ENCODE assay signal across 8 cellular contexts in genomic region chr17:64780096-64781012, GRCh38.
DNase-seq lines count a peak whose midpoint lies in the region; ATAC-seq and TF ChIP-seq lines count a peak whose summit lies in the region.

No MANE protein-coding gene starts in this region.

- BruUV-seq in MCF 10A (replicated peaks; lab: Mats Ljungman, UMichigan), result TSS peak; percentile 45

- no peaks in the 10 kb centered on the region for H3K27me3 Mint-ChIP-seq in MCF 10A (ENCODE audit: insufficient read depth, unreplicated experiment)

- H3K9me3 Mint-ChIP-seq in MCF 10A (ENCODE audit: unreplicated experiment), result no peaks in the 10 kb centered on the region

- POLR2A ChIA-PET in MCF 10A (lab: Yijun Ruan, JAX), result interaction anchor here (0.6 to 1.8 kb wide), 6 partner anchors 13 to 181 kb away, joined by 3 to 7 read pairs (median 3); partner anchors contain the start of gene LRRC37A3

- peak; percentile 68 for ATAC-seq in left colon
- no peak for ATAC-seq in GM18502 (IDR thresholded peaks at IDR 0.05; ENCODE audit: poor library complexity, unreplicated experiment)

- CTCF ChIA-PET in MCF 10A (lab: Yijun Ruan, JAX), result interaction anchor here (0.6 to 1.4 kb wide), 3 partner anchors 22 to 420 kb away, joined by 3 to 8 read pairs (median 3); no protein-coding TSS in a partner anchor

- TF ChIP-seq CTCF in MCF 10A (IDR thresholded peaks at IDR 0.05; ENCODE audit: unreplicated experiment), result no peak

- peak overlapping the region; percentile 9 for H3K27ac Mint-ChIP-seq in MCF 10A (ENCODE audit: low read depth, unreplicated experiment)

- peaks cover 5% of the 10 kb centered on the region for H3K4me1 Mint-ChIP-seq in MCF 10A (ENCODE audit: insufficient read depth, unreplicated experiment)

- DNase-seq in SIG-M5 treated with dmso at 0.1 percent for 504 hours (lab: John Stamatoyannopoulos, UW; ENCODE audit: unreplicated experiment) (peak; percentile 77), SIG-M5 (lab: John Stamatoyannopoulos, UW) (no peak), T-helper 9 cell (peak; percentile 74), MCF 10A (ENCODE audit: unreplicated experiment) (peak; percentile 69), left colon (peak; percentile 90), medulla oblongata (ENCODE audit: extremely low spot score) (no peak)
- DNase-seq in stimulated activated CD4-positive, alpha-beta T cell treated with anti-CD3 and anti-CD28 coated beads, TNF-alpha, amount 100 ng/mL, for 4 hours (ENCODE audit: low read depth in 3 of 3), result peak; percentile 47 to 69 (median 58)

- peaks cover 23% of the 10 kb centered on the region for H3K36me3 Mint-ChIP-seq in MCF 10A (ENCODE audit: insufficient read depth, unreplicated experiment)

- intact Hi-C loops in MCF 10A (cut with micrococcal nuclease), result loop anchor here (2.0 kb wide), 2 partner anchors 138 to 182 kb away; partner anchors contain the start of gene LRRC37A3
- intact Hi-C loops in left colon (cut with DNase I, micrococcal nuclease), result no loop called here

- peak overlapping the region; percentile 75 for H3K4me3 Mint-ChIP-seq in MCF 10A (ENCODE audit: unreplicated experiment)

Comparison
In these comparisons a context has a peak if more than half of its experiments do, and no peak if none do; other contexts are left out.
1. DNase-seq: peak in SIG-M5 treated with dmso at 0.1 percent for 504 hours (single experiment), T-helper 9 cell (single experiment), MCF 10A (single experiment), left colon (2 of 2) and stimulated activated CD4-positive, alpha-beta T cell treated with anti-CD3 and anti-CD28 coated beads, TNF-alpha, amount 100 ng/mL, for 4 hours (3 of 3); none in SIG-M5 (single experiment) and medulla oblongata (single experiment).